In genomic region chr2:19462228-19462627, GRCh38 we compare ENCODE assay signal across 25 cellular contexts.
"Had no signal": no experiment of that assay in that cellular context is flagged by ENCODE, and none has a peak within 500 bp of the region (broad histone marks: within the 10 kb centered on the region; RNA-seq: fewer than 3 reads in every experiment).

No MANE protein-coding gene starts in this region.

- ATAC-seq: gastroesophageal sphincter; left colon; natural killer cell treated with Interleukin-12 subunit alpha and Interleukin-12 subunit beta and Interleukin-15 and Interleukin-18, amount 100 ng/mL, for 72 hours had no signal

- H3K27me3 Mint-ChIP-seq: progenitor cell of endocrine pancreas had no signal

- H3K4me1 Mint-ChIP-seq: immature natural killer cell had no signal

- H3K27ac Mint-ChIP-seq: activated naive CD8-positive, alpha-beta T cell; immature natural killer cell; natural killer cell treated with Interleukin-12 subunit alpha and Interleukin-12 subunit beta and Interleukin-15 and Interleukin-18, amount 100 ng/mL, for 72 hours; progenitor cell of endocrine pancreas had no signal

- H3K36me3 Mint-ChIP-seq: activated naive CD8-positive, alpha-beta T cell; natural killer cell treated with Interleukin-12 subunit alpha and Interleukin-12 subunit beta and Interleukin-15 and Interleukin-18, amount 100 ng/mL, for 72 hours had no signal

- H3K4me1 ChIP-seq: adrenal gland, esophagus squamous epithelium, transverse colon had no signal

- H3K9me3 ChIP-seq: adrenal gland, esophagus squamous epithelium, gastroesophageal sphincter, neutrophil, sigmoid colon, transverse colon had no signal

- DNase-seq: activated CD4-positive, alpha-beta T cell treated with anti-CD3 and anti-CD28 coated beads for 4 hours; activated CD4-positive, alpha-beta T cell treated with anti-CD3 and anti-CD28 coated beads, Interleukin-2, amount 50 U/mL, for 4 hours; activated CD8-positive, alpha-beta memory T cell treated with anti-CD3 and anti-CD28 coated beads for 24 hours; activated effector memory CD4-positive, alpha-beta T cell treated with Interleukin-2 at 50 U/mL for 16 hours; activated naive CD4-positive, alpha-beta T cell treated with Interleukin-2 at 50 U/mL for 16 hours; adrenal gland; central memory CD4-positive, alpha-beta T cell; esophagus squamous epithelium; hippocampal formation; immature natural killer cell; kidney; left colon; retina; sigmoid colon; stimulated activated CD4-positive, alpha-beta T cell treated with anti-CD3 and anti-CD28 coated beads, Interleukin-15, amount 100 ng/mL, for 24 hours; stimulated activated CD4-positive, alpha-beta T cell treated with anti-CD3 and anti-CD28 coated beads, Interleukin-2, amount 100 ng/mL, for 24 hours; stimulated activated naive CD4-positive, alpha-beta T cell; T-helper 1 cell; transverse colon had no signal

- H3K27me3 ChIP-seq: adrenal gland, esophagus squamous epithelium, gastroesophageal sphincter, neutrophil, sigmoid colon, transverse colon had no signal

- H3K4me3 ChIP-seq: adrenal gland, esophagus squamous epithelium, gastroesophageal sphincter, sigmoid colon, transverse colon had no signal

- H3K4me3 Mint-ChIP-seq: activated naive CD8-positive, alpha-beta T cell; immature natural killer cell; natural killer cell treated with Interleukin-12 subunit alpha and Interleukin-12 subunit beta and Interleukin-15 and Interleukin-18, amount 100 ng/mL, for 72 hours had no signal

- H3K36me3 ChIP-seq: adrenal gland, esophagus squamous epithelium, gastroesophageal sphincter, neutrophil, sigmoid colon, transverse colon had no signal

- H3K27ac ChIP-seq: adrenal gland, epithelial cell of prostate, esophagus squamous epithelium, gastroesophageal sphincter, neutrophil had no signal
